ENCODE assay signal across 16 cellular contexts in the genomic region with DNA sequence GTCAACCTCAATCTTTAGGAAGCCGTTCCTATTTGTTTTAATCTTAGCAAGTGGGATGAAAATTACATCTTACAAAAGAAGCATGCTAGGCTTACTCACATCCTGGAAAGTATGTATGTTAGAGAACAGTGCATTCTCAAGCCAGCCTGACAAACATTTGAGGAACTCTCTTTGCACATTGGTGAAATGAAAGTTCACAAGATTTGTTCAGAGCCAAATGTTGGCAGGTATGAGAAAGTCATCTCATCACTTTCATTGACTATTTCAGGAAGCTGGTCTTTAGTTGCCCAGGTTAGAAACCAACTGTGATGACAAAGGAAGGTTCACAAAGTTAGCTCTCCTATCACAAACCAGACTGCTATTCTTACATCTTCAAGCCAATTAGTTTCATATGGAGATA. TPM values are rescaled to one million over a fixed set of nuclear protein-coding genes. Genes with fewer than 3 reads are reported as not detected.
DNase-seq lines count a peak whose midpoint lies in the region; ATAC-seq and TF ChIP-seq lines count a peak whose summit lies in the region.
"Had no signal": no experiment of that assay in that cellular context is flagged by ENCODE, and none has a peak within 500 bp of the region (broad histone marks: within the 10 kb centered on the region; RNA-seq: fewer than 3 reads in every experiment).

No MANE protein-coding gene starts in this region.

- no peak overlapping the region for H3K27ac Mint-ChIP-seq in activated naive CD4-positive, alpha-beta T cell treated with anti-CD3 and anti-CD28 coated beads, Interleukin-2, amount 50 U/mL, for 72 hours
- H3K27ac Mint-ChIP-seq in activated naive CD4-positive, alpha-beta T cell treated with anti-CD3 and anti-CD28 coated beads, Interleukin-2, amount 10 ng/mL, durations not matched to agents 7 days and 5 days, result no peak overlapping the region
- H3K27ac Mint-ChIP-seq: immature natural killer cell, nephron had no signal

- DNase-seq in activated naive CD4-positive, alpha-beta T cell treated with anti-CD3 and anti-CD28 coated beads, Interleukin-2, amount 50 U/mL, for 72 hours (ENCODE audit: low spot score in 2 of 2), result no peak
- DNase-seq in activated naive CD4-positive, alpha-beta T cell treated with anti-CD3 and anti-CD28 coated beads, Interleukin-2, amount 10 ng/mL, durations not matched to agents 7 days and 5 days, result no peak
- peak; percentile 46 for DNase-seq in MM.1S
- no peak for DNase-seq in prostate gland (ENCODE audit: low spot score)
- DNase-seq in activated CD4-positive, CD25-positive, alpha-beta regulatory T cell treated with anti-CD3 and anti-CD28 coated beads, Interleukin-2, amount 50 U/mL, for 72 hours, result no peak
- DNase-seq in COR-L47 (lab: John Stamatoyannopoulos, UW), result no peak
- DNase-seq: anterior cingulate cortex, colonic mucosa, immature natural killer cell, mammary epithelial cell, NCI-H1092, T-helper 9 cell had no signal

- H3K4me3 ChIP-seq in MM.1S (ENCODE audit: low read length), result no peak overlapping the region
- no peak overlapping the region for H3K4me3 ChIP-seq in prostate gland
- H3K4me3 ChIP-seq: colonic mucosa had no signal

- CTCF ChIA-PET in activated naive CD4-positive, alpha-beta T cell treated with anti-CD3 and anti-CD28 coated beads, Interleukin-2, amount 10 ng/mL, durations not matched to agents 7 days and 5 days (lab: Charles Lee), result no interaction called here

- intact Hi-C loops in prostate gland (cut with DNase I), result no loop called here

- 0 out of 2 replicates have a peak overlapping the region, but pooled peaks have one; percentile 3 for H3K4me2 ChIP-seq in MM.1S (ENCODE audit: low read depth, low read length)

- H3K4me3 Mint-ChIP-seq in activated naive CD4-positive, alpha-beta T cell treated with anti-CD3 and anti-CD28 coated beads, Interleukin-2, amount 10 ng/mL, durations not matched to agents 7 days and 5 days, result no peak overlapping the region
- H3K4me3 Mint-ChIP-seq: immature natural killer cell, nephron had no signal

- TF ChIP-seq CTCF in MM.1S (IDR thresholded peaks at IDR 0.05; ENCODE audit: low read length) (no peak), prostate gland (IDR thresholded peaks at IDR 0.05) (no peak)

- no peaks in the 10 kb centered on the region for H3K27me3 ChIP-seq in MM.1S (replicated peaks; ENCODE audit: insufficient read depth, low read length)
- H3K27me3 ChIP-seq in prostate gland (replicated peaks; ENCODE audit: insufficient read depth), result no peaks in the 10 kb centered on the region
- H3K27me3 ChIP-seq: colonic mucosa had no signal

- H4K20me1 ChIP-seq in MM.1S (ENCODE audit: insufficient read depth, low read length), result no peaks in the 10 kb centered on the region

- H3K9me3 ChIP-seq in MM.1S (replicated peaks; ENCODE audit: insufficient read depth, low read length) (no peaks in the 10 kb centered on the region), prostate gland (no peaks in the 10 kb centered on the region)
- H3K9me3 ChIP-seq: colonic mucosa had no signal

- no peaks in the 10 kb centered on the region for H3K4me1 Mint-ChIP-seq in activated naive CD4-positive, alpha-beta T cell treated with anti-CD3 and anti-CD28 coated beads, Interleukin-2, amount 10 ng/mL, durations not matched to agents 7 days and 5 days
- H3K4me1 Mint-ChIP-seq: immature natural killer cell, nephron had no signal

- H3K9me2 ChIP-seq in MM.1S (replicated peaks; ENCODE audit: insufficient read depth, low read length), result no peaks in the 10 kb centered on the region

- TF ChIP-seq POLR2A in prostate gland (IDR thresholded peaks at IDR 0.05), result no peak

- 86% methylated on average over 1 of the region's 1 CpG for WGBS in prostate gland

- H3K4me1 ChIP-seq in MM.1S (ENCODE audit: low read length), result peaks cover 9% of the 10 kb centered on the region
- H3K4me1 ChIP-seq in prostate gland (replicated peaks), result no peaks in the 10 kb centered on the region
- H3K4me1 ChIP-seq: colonic mucosa had no signal

- no peaks in the 10 kb centered on the region for H3K79me2 ChIP-seq in MM.1S (ENCODE audit: low read length)

- no peak overlapping the region for H2AFZ ChIP-seq in MM.1S (ENCODE audit: low read length)

- H3K36me3 Mint-ChIP-seq in activated naive CD4-positive, alpha-beta T cell treated with anti-CD3 and anti-CD28 coated beads, Interleukin-2, amount 50 U/mL, for 72 hours, result no peaks in the 10 kb centered on the region
- H3K36me3 Mint-ChIP-seq in activated naive CD4-positive, alpha-beta T cell treated with anti-CD3 and anti-CD28 coated beads, Interleukin-2, amount 10 ng/mL, durations not matched to agents 7 days and 5 days, result no peaks in the 10 kb centered on the region

- peaks cover 3% of the 10 kb centered on the region for H3K27me3 Mint-ChIP-seq in activated naive CD4-positive, alpha-beta T cell treated with anti-CD3 and anti-CD28 coated beads, Interleukin-2, amount 10 ng/mL, durations not matched to agents 7 days and 5 days

- H3K36me3 ChIP-seq in MM.1S (replicated peaks; ENCODE audit: insufficient read depth, low read length) (no peaks in the 10 kb centered on the region), prostate gland (no peaks in the 10 kb centered on the region)
- H3K36me3 ChIP-seq: colonic mucosa had no signal

- no peaks in the 10 kb centered on the region for H3K9me3 Mint-ChIP-seq in activated naive CD4-positive, alpha-beta T cell treated with anti-CD3 and anti-CD28 coated beads, Interleukin-2, amount 50 U/mL, for 72 hours
- H3K9me3 Mint-ChIP-seq in activated naive CD4-positive, alpha-beta T cell treated with anti-CD3 and anti-CD28 coated beads, Interleukin-2, amount 10 ng/mL, durations not matched to agents 7 days and 5 days, result no peaks in the 10 kb centered on the region
- H3K9me3 Mint-ChIP-seq: immature natural killer cell, nephron had no signal

- H3K9ac ChIP-seq in MM.1S (ENCODE audit: low read length), result no peak overlapping the region

- peak; percentile 14 to 74 for ATAC-seq in activated naive CD4-positive, alpha-beta T cell treated with anti-CD3 and anti-CD28 coated beads, Interleukin-2, amount 50 U/mL, for 72 hours
- ATAC-seq in HG02610 (IDR thresholded peaks at IDR 0.05; ENCODE audit: unreplicated experiment) (peak; percentile 67), HG02852 (IDR thresholded peaks at IDR 0.05; ENCODE audit: unreplicated experiment) (no peak)

- no peak overlapping the region for H3K27ac ChIP-seq in MM.1S (ENCODE audit: low read length)
- H3K27ac ChIP-seq in prostate gland, result no peak overlapping the region
- H3K27ac ChIP-seq: colonic mucosa had no signal

- H3F3A ChIP-seq in MM.1S (ENCODE audit: insufficient read depth, low read length), result no peaks in the 10 kb centered on the region

RNA-seq across cellular contexts. Expression of a gene that starts 57.1 kb away (rescaled TPM):
- 1 to 10 TPM; 5.0 to 5.1 TPM for total RNA-seq in activated naive CD4-positive, alpha-beta T cell treated with anti-CD3 and anti-CD28 coated beads, Interleukin-2, amount 50 U/mL, for 72 hours
- total RNA-seq in prostate gland, result 10 to 100 TPM in 1 of 2 donors, 1 to 10 TPM in 1; 9.2 to 10.2 TPM
- total RNA-seq: A673 had no signal
